25 cellular contexts compared by ENCODE assay signal in genomic region chr7:47035522-47035921, GRCh38.
DNase-seq lines count a peak whose midpoint lies in the region; ATAC-seq and TF ChIP-seq lines count a peak whose summit lies in the region.
"Had no signal": no experiment of that assay in that cellular context is flagged by ENCODE, and none has a peak within 500 bp of the region (broad histone marks: within the 10 kb centered on the region; RNA-seq: fewer than 3 reads in every experiment).

No MANE protein-coding gene starts in this region.

- H3K9me3 Mint-ChIP-seq in nephron progenitor cell: no peaks in the 10 kb centered on the region
- H3K9me3 Mint-ChIP-seq: CD8-positive, alpha-beta T cell had no signal

- peaks cover 14% of the 10 kb centered on the region for H3K27me3 Mint-ChIP-seq in nephron progenitor cell (ENCODE audit: low read depth, poor library complexity)
- H3K27me3 Mint-ChIP-seq: B cell had no signal

- DNase-seq in cardiac fibroblast (ENCODE audit: low read depth in 2 of 2): peak; percentile 10 to 32
- DNase-seq in fibroblast of pulmonary artery (ENCODE audit: low read depth): peak; percentile 35
- DNase-seq in nephron progenitor cell: no peak
- no peak for DNase-seq in NCI-H510A treated with DMSO at 0.1 percent for 48 hours (lab: John Stamatoyannopoulos, UW)
- no peak for DNase-seq in SW 1271 (lab: John Stamatoyannopoulos, UW)
- DNase-seq: Caco-2; CD8-positive, alpha-beta T cell; DMS79; EL; GDM1; IMR-90; MM.1S; NCI-H1048; NCI-H1417; NCI-H1694 treated with DMSO at 0.1 percent for 48 hours; NCI-H2081; NCI-H2227 treated with DMSO at 0.1 percent for 48 hours; NCI-H69; Peyer's patch; SHP77 treated with DMSO at 0.1 percent for 48 hours had no signal

- H3K4me1 Mint-ChIP-seq in nephron progenitor cell: peaks cover 73% of the 10 kb centered on the region
- H3K4me1 Mint-ChIP-seq: B cell had no signal

- TF ChIP-seq CTCF in cardiac fibroblast (IDR thresholded peaks at IDR 0.05; ENCODE audit: low read depth, low read length): no peak
- TF ChIP-seq CTCF in fibroblast of pulmonary artery (IDR thresholded peaks at IDR 0.05; ENCODE audit: low read length, missing control alignments): no peak
- TF ChIP-seq CTCF in nephron progenitor cell (IDR thresholded peaks at IDR 0.05): no peak

- no peak overlapping the region for H3K4me3 Mint-ChIP-seq in nephron progenitor cell
- H3K4me3 Mint-ChIP-seq: B cell; CD8-positive, alpha-beta T cell had no signal

- H3K36me3 Mint-ChIP-seq in nephron progenitor cell (ENCODE audit: low read depth): no peaks in the 10 kb centered on the region
- H3K36me3 Mint-ChIP-seq: CD8-positive, alpha-beta T cell had no signal

- H3K4me3 ChIP-seq in cardiac fibroblast (replicated peaks in 1 of 2; ENCODE audit: low read depth in 2 of 2, low read length in 2 of 2): no peak overlapping the region
- H3K4me3 ChIP-seq in fibroblast of pulmonary artery (replicated peaks; ENCODE audit: low read depth, low read length): no peak overlapping the region
- H3K4me3 ChIP-seq: GM12878, Peyer's patch had no signal

- ATAC-seq in GM21381 (IDR thresholded peaks at IDR 0.05; ENCODE audit: unreplicated experiment): no peak
- ATAC-seq in GM18520 (IDR thresholded peaks at IDR 0.05; ENCODE audit: unreplicated experiment): no peak
- ATAC-seq: CD8-positive, alpha-beta T cell; GM12878; HCT116 had no signal

- H3K27ac Mint-ChIP-seq in nephron progenitor cell: peak overlapping the region; percentile 88
- H3K27ac Mint-ChIP-seq: B cell; CD8-positive, alpha-beta T cell had no signal

Comparison
In these comparisons a context has a peak if more than half of its experiments do, and no peak if none do; other contexts are left out.
1. DNase-seq: peak in cardiac fibroblast (2 of 2) and fibroblast of pulmonary artery (single experiment); none in nephron progenitor cell (single experiment), NCI-H510A treated with DMSO at 0.1 percent for 48 hours (single experiment) and SW 1271 (0 of 2).